In genomic region chr2:105179469-105180372, GRCh38 we compare ENCODE assay signal across 9 cellular contexts.
DNase-seq lines count a peak whose midpoint lies in the region; ATAC-seq, FAIRE-seq and TF ChIP-seq lines count a peak whose summit lies in the region.
"Had no signal": no experiment of that assay in that cellular context is flagged by ENCODE, and none has a peak within 500 bp of the region (broad histone marks: within the 10 kb centered on the region; RNA-seq: fewer than 3 reads in every experiment).

No MANE protein-coding gene starts in this region.

- H3K79me2 ChIP-seq in GM23248 (ENCODE audit: insufficient read depth) = no peaks in the 10 kb centered on the region
- H3K79me2 ChIP-seq in endothelial cell of umbilical vein (ENCODE audit: control insufficient read depth, insufficient read depth, low read length) = no peaks in the 10 kb centered on the region
- no peaks in the 10 kb centered on the region for H3K79me2 ChIP-seq in neural progenitor cell (ENCODE audit: low read depth)

- TF ChIP-seq CTCF in endothelial cell of umbilical vein (IDR thresholded peaks at IDR 0.05; ENCODE audit: extremely low read depth in 1 of 2, insufficient read depth in 1 of 2, low read depth in 1 of 2, low read length in 2 of 2) = peak; percentile 33 to 64
- TF ChIP-seq CTCF in neural progenitor cell (IDR thresholded peaks at IDR 0.05) = peak; percentile 53

- POLR2A ChIA-PET in endothelial cell of umbilical vein (lab: Charles Lee) = no interaction called here

- H3K36me3 Mint-ChIP-seq in neural progenitor cell = no peaks in the 10 kb centered on the region

- no peak overlapping the region for H3K4me3 Mint-ChIP-seq in neural progenitor cell

- H3K4me1 Mint-ChIP-seq in neural progenitor cell = peaks cover 17% of the 10 kb centered on the region

- peak; percentile 83 for FAIRE-seq in endothelial cell of umbilical vein (lab: Jason Lieb, UNC)

- H3K4me2 ChIP-seq in GM23248 (ENCODE audit: unreplicated experiment) (no peak overlapping the region), endothelial cell of umbilical vein (ENCODE audit: insufficient read depth, low read length) (no peak overlapping the region), neural progenitor cell (no peak overlapping the region)

- H3K9me3 ChIP-seq in GM23248 (ENCODE audit: low read depth) = no peaks in the 10 kb centered on the region
- H3K9me3 ChIP-seq in NT2/D1 (ENCODE audit: insufficient read depth, low read length) = no peaks in the 10 kb centered on the region
- H3K9me3 ChIP-seq in endothelial cell of umbilical vein (replicated peaks; ENCODE audit: control insufficient read depth, insufficient read depth, low read length) = no peaks in the 10 kb centered on the region
- no peaks in the 10 kb centered on the region for H3K9me3 ChIP-seq in neural progenitor cell (ENCODE audit: low read depth)
- H3K9me3 ChIP-seq: thoracic aorta had no signal

- H3K9ac ChIP-seq in GM23248 = no peak overlapping the region
- H3K9ac ChIP-seq in NT2/D1 (ENCODE audit: insufficient read length, low read depth) = no peak overlapping the region
- H3K9ac ChIP-seq in endothelial cell of umbilical vein (replicated peaks; ENCODE audit: extremely low read depth, insufficient read depth, low read length) = no peak overlapping the region
- H3K9ac ChIP-seq in neural progenitor cell = no peak overlapping the region

- H3K4me1 ChIP-seq in GM23248 (ENCODE audit: insufficient read depth) (no peaks in the 10 kb centered on the region), NT2/D1 (ENCODE audit: insufficient read depth, insufficient read length) (peaks cover 5% of the 10 kb centered on the region), endothelial cell of umbilical vein (ENCODE audit: control insufficient read depth, extremely low read depth, insufficient read depth, low read length) (no peaks in the 10 kb centered on the region), neural progenitor cell (peaks cover 15% of the 10 kb centered on the region)

- H3K27me3 Mint-ChIP-seq in neural progenitor cell (ENCODE audit: insufficient read depth, low read depth) = peaks cover 15% of the 10 kb centered on the region

- H2AFZ ChIP-seq in GM23248 = no peak overlapping the region
- H2AFZ ChIP-seq in endothelial cell of umbilical vein (ENCODE audit: low read depth, low read length) = no peak overlapping the region
- peak overlapping the region; percentile 95 for H2AFZ ChIP-seq in neural progenitor cell (replicated peaks)

- TF ChIP-seq POLR2A in endothelial cell of umbilical vein (IDR thresholded peaks at IDR 0.05; ENCODE audit: low read depth, low read length) = no peak

- H3K9me1 ChIP-seq in endothelial cell of umbilical vein (replicated peaks; ENCODE audit: control insufficient read depth, extremely low read depth, insufficient read depth, low read length) = no peaks in the 10 kb centered on the region

- in situ Hi-C loops in GM23248 (cut with MboI) = no loop called here

- intact Hi-C loops in endothelial cell of umbilical vein (cut with micrococcal nuclease) = loop anchor here (1.0 to 5.0 kb wide), 3 partner anchors 37 to 65 kb away; no protein-coding TSS in a partner anchor

- CTCF ChIA-PET in endothelial cell of umbilical vein (lab: Charles Lee) = interaction anchor here (0.8 to 2.5 kb wide), 8 partner anchors 9 to 63 kb away, joined by 3 to 28 read pairs (median 6); no protein-coding TSS in a partner anchor

- no peaks in the 10 kb centered on the region for H3F3A ChIP-seq in GM23248 (ENCODE audit: insufficient read depth)
- no peaks in the 10 kb centered on the region for H3F3A ChIP-seq in neural progenitor cell (ENCODE audit: low read depth)

- 40 to 45% methylated on average over 14 to 15 of the region's 15 CpGs for WGBS in GM23248 (ENCODE audit: low coverage in 1 of 2, low lambda C conversion rate in 2 of 2, missing lambda C conversion rate in 2 of 2), 2 experiments

- no peak overlapping the region for H3K4me3 ChIP-seq in GM23248
- no peak overlapping the region for H3K4me3 ChIP-seq in NT2/D1 (ENCODE audit: insufficient read length, low read depth)
- H3K4me3 ChIP-seq in endothelial cell of umbilical vein (replicated peaks in 1 of 3; ENCODE audit: insufficient read depth in 1 of 3, low read depth in 1 of 3, low read length in 3 of 3) = no peak overlapping the region
- H3K4me3 ChIP-seq in neural progenitor cell = no peak overlapping the region
- H3K4me3 ChIP-seq: thoracic aorta had no signal

- peak; percentile 59 for DNase-seq in AG08395 (ENCODE audit: low spot score)
- peak; percentile 75 for DNase-seq in GM23248
- DNase-seq in NT2/D1 (ENCODE audit: low read depth, low spot score) = peak; percentile 16
- DNase-seq in endothelial cell of umbilical vein (ENCODE audit: low read depth, low spot score) = peak; percentile 77
- peak; percentile 53 for DNase-seq in neural progenitor cell (ENCODE audit: low spot score)
- no peak for DNase-seq in stimulated activated CD4-positive, alpha-beta T cell treated with anti-CD3 and anti-CD28 coated beads, Interleukin-4, amount 100 ng/mL, for 1 hour
- DNase-seq in NCI-H187 (lab: John Stamatoyannopoulos, UW) = no peak

- H4K20me1 ChIP-seq in GM23248 (ENCODE audit: insufficient read depth) = no peaks in the 10 kb centered on the region
- H4K20me1 ChIP-seq in endothelial cell of umbilical vein (replicated peaks; ENCODE audit: control insufficient read depth, extremely low read depth, insufficient read depth, low read length) = no peaks in the 10 kb centered on the region
- no peaks in the 10 kb centered on the region for H4K20me1 ChIP-seq in neural progenitor cell (ENCODE audit: low read depth)

- dilution Hi-C loops in endothelial cell of umbilical vein (cut with MboI; ENCODE audit: extremely low pct_ligation_motif_present, low sequenced_read_pairs) = no loop called here

- H3K27ac Mint-ChIP-seq in neural progenitor cell = no peak overlapping the region

- H3K9me3 Mint-ChIP-seq in neural progenitor cell = no peaks in the 10 kb centered on the region

- H3K9me2 ChIP-seq in GM23248 (ENCODE audit: insufficient read depth) = no peaks in the 10 kb centered on the region

- BruUV-seq in endothelial cell of umbilical vein (replicated peaks; lab: Mats Ljungman, UMichigan) = no TSS peak

- no peaks in the 10 kb centered on the region for H3K36me3 ChIP-seq in GM23248 (ENCODE audit: low read depth)
- H3K36me3 ChIP-seq in NT2/D1 (ENCODE audit: insufficient read depth, insufficient read length, low read length) = no peaks in the 10 kb centered on the region
- H3K36me3 ChIP-seq in endothelial cell of umbilical vein (ENCODE audit: control insufficient read depth in 2 of 2, extremely low read depth in 1 of 2, insufficient read depth in 2 of 2, low read length in 2 of 2) = no peaks in the 10 kb centered on the region
- no peaks in the 10 kb centered on the region for H3K36me3 ChIP-seq in neural progenitor cell
- H3K36me3 ChIP-seq: thoracic aorta had no signal

- H3K27me3 ChIP-seq in GM23248 (replicated peaks; ENCODE audit: insufficient read depth) = peaks cover 36% of the 10 kb centered on the region
- H3K27me3 ChIP-seq in NT2/D1 (ENCODE audit: insufficient read depth, insufficient read length) = peaks cover 13% of the 10 kb centered on the region
- H3K27me3 ChIP-seq in endothelial cell of umbilical vein (ENCODE audit: control insufficient read depth in 2 of 2, insufficient read depth in 2 of 2, low read length in 2 of 2) = peaks cover 6 to 11% of the 10 kb centered on the region in 2 experiments
- H3K27me3 ChIP-seq in neural progenitor cell = peaks cover 35% of the 10 kb centered on the region

- H3K27ac ChIP-seq in GM23248 = no peak overlapping the region
- no peak overlapping the region for H3K27ac ChIP-seq in endothelial cell of umbilical vein (ENCODE audit: insufficient read depth, low read depth, low read length)
- no peak overlapping the region for H3K27ac ChIP-seq in neural progenitor cell
- H3K27ac ChIP-seq: thoracic aorta had no signal

- no peak for ATAC-seq in HG03432 (IDR thresholded peaks at IDR 0.05; ENCODE audit: unreplicated experiment)

TF ChIP-seq in endothelial cell of umbilical vein, 7 proteins besides CTCF, POLR2A, EP300 and RAD21:
- TF ChIP-seq JUN (IDR thresholded peaks at IDR 0.05; ENCODE audit: borderline replicate concordance, insufficient read depth, insufficient read length, low read depth) (peak; percentile 59), FOS (IDR thresholded peaks at IDR 0.05; ENCODE audit: borderline replicate concordance, insufficient read depth, low read length) (peak; percentile 67), GATA2 (IDR thresholded peaks at IDR 0.05; ENCODE audit: insufficient read depth, insufficient read length, low read depth, low read length) (no peak)
TF ChIP-seq in endothelial cell of umbilical vein: peak in this region for 2.

Comparison
In these comparisons a context has a peak if more than half of its experiments do, and no peak if none do; other contexts are left out.
1. DNase-seq: peak in AG08395 (single experiment), GM23248 (single experiment), NT2/D1 (single experiment), endothelial cell of umbilical vein (single experiment) and neural progenitor cell (single experiment); none in stimulated activated CD4-positive, alpha-beta T cell treated with anti-CD3 and anti-CD28 coated beads, Interleukin-4, amount 100 ng/mL, for 1 hour (single experiment) and NCI-H187 (0 of 2).